Comparison of ENCODE assay signal across 17 cellular contexts in the genomic region with DNA sequence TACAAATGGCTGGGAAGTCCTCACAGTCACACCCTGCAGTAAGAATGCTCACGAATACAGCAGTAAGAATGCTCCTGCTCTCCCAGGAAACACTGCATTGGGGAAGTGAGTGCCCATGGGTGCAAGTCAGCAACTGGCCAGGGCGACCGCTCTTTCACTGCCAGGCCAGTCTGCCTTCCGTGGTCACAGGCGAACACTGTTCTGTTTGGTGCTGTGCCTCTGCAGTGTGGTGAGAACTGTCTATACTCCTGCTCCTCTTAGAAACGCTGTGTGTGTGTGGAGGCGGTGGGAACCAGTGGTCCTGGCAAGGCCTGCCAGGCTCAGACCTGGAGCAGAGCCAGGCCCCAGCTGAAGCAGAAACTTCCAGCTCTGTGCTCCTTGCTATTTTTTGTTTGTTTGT.
"Had no signal": no experiment of that assay in that cellular context is flagged by ENCODE, and none has a peak within 500 bp of the region (broad histone marks: within the 10 kb centered on the region; RNA-seq: fewer than 3 reads in every experiment).

No MANE protein-coding gene starts in this region.

- DNase-seq: cortex of kidney; effector CD8-positive, alpha-beta T cell; foreskin melanocyte; head of caudate nucleus; hippocampal formation; left colon; mesendoderm; naive B cell; small intestine; stimulated activated CD4-positive, alpha-beta T cell treated with anti-CD3 and anti-CD28 coated beads, Interleukin-2, amount 100 ng/mL, for 48 hours; stimulated activated naive CD8-positive, alpha-beta T cell treated with anti-CD3 and anti-CD28 coated beads, Interleukin-15, Interleukin-2, amounts not matched to agents 100 U/mL and 50 U/mL, for 24 hours; thyroid gland had no signal

- H3K4me3 ChIP-seq: dorsolateral prefrontal cortex, suprapubic skin, thyroid gland had no signal

- H3K36me3 ChIP-seq: suprapubic skin, thyroid gland had no signal

- H3K27me3 ChIP-seq: thyroid gland had no signal

- H3K4me1 ChIP-seq: suprapubic skin, thyroid gland had no signal

- H3K9me3 ChIP-seq: thyroid gland had no signal

- ATAC-seq: left colon; left ventricle myocardium superior; right cardiac atrium; stimulated activated effector memory CD8-positive, alpha-beta T cell treated with anti-CD3 and anti-CD28 coated beads, Interleukin-12 subunit alpha, Interleukin-12 subunit beta, amount 100 ng/mL, for 72 hours; stimulated activated naive CD8-positive, alpha-beta T cell treated with anti-CD3 and anti-CD28 coated beads, Interleukin-15, Interleukin-2, amounts not matched to agents 100 U/mL and 50 U/mL, for 24 hours had no signal

- H3K27ac ChIP-seq: dorsolateral prefrontal cortex, suprapubic skin, thyroid gland had no signal
